In the genomic region with DNA sequence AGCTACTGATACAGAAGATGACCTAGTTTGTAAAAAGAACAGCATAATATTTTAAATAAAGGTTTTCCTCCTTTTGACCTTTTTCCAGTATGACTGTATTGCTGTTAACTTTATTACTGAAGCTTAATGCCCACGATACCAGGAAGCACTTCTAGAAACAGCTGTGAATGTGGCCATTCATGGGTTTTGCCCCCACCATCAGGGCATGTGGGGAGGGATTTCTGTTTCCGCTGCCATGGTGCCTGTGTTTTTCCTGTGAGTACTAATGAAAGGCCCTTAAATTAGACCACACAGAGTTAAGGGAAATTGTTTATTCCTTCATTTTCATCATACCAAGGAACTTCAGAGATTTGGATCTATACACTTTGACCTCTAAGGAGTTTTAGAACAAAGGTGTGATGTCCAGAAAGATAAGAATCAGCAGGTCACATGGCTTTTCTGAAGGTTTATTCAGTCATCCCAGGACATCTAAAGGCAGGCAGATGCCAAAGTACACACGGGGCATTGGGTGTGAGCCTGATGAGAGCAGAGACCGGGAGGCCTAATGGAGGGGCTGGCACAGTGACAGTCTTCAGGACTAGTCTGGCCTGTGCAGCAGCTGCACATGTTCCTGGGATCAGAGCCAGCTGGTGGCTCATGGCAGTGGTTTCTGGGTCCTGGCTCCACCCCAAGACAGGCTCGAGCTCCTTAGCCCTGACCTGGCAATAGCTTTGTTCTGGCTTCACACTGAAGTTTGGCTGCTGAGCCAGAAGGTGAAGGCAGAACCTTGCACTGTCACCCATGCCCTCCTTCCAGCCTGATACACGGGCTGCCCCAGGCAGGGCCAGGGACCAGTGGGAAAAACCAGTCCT, we compare ENCODE assay signal across 8 cellular contexts.
DNase-seq lines count a peak whose midpoint lies in the region; ATAC-seq and TF ChIP-seq lines count a peak whose summit lies in the region.

No MANE protein-coding gene starts in this region.

- no peak for TF ChIP-seq CTCF in suprapubic skin (IDR thresholded peaks at IDR 0.05)
- no peak for TF ChIP-seq CTCF in progenitor cell of endocrine pancreas (IDR thresholded peaks at IDR 0.05; ENCODE audit: unreplicated experiment)

- 22% methylated on average over 5 of the region's 6 CpGs for WGBS in suprapubic skin

- no peaks in the 10 kb centered on the region for H3K9me3 ChIP-seq in suprapubic skin

- H3K27ac ChIP-seq in layer of hippocampus (ENCODE audit: low read depth, low read length) (peak overlapping the region; percentile 60), suprapubic skin (peak overlapping the region; percentile 81)

- no peak for TF ChIP-seq POLR2A in suprapubic skin (IDR thresholded peaks at IDR 0.05)

- no peaks in the 10 kb centered on the region for H3K9me3 Mint-ChIP-seq in progenitor cell of endocrine pancreas (ENCODE audit: low read depth)
- no peaks in the 10 kb centered on the region for H3K9me3 Mint-ChIP-seq in stimulated activated naive B cell treated with anti-CD40 and anti-IgM and Interleukin-4, amounts not matched to agents 10 μg/mL and 1 μg/mL and 100 μg/mL, for 72 hours

- peaks cover 17% of the 10 kb centered on the region for H3K4me1 Mint-ChIP-seq in progenitor cell of endocrine pancreas (ENCODE audit: low read depth)
- peaks cover 39 to 77% of the 10 kb centered on the region in 2 donors for H3K4me1 Mint-ChIP-seq in stimulated activated naive B cell treated with anti-CD40 and anti-IgM and Interleukin-4, amounts not matched to agents 10 μg/mL and 1 μg/mL and 100 μg/mL, for 72 hours

- no peaks in the 10 kb centered on the region for H3K36me3 Mint-ChIP-seq in progenitor cell of endocrine pancreas (ENCODE audit: insufficient read depth)
- H3K36me3 Mint-ChIP-seq in stimulated activated naive B cell treated with anti-CD40 and anti-IgM and Interleukin-4, amounts not matched to agents 10 μg/mL and 1 μg/mL and 100 μg/mL, for 72 hours: no peaks in the 10 kb centered on the region

- peaks cover 48% of the 10 kb centered on the region for H3K4me1 ChIP-seq in suprapubic skin

- DNase-seq in GM04503 (ENCODE audit: low read depth): peak; percentile 81
- DNase-seq in NCI-H460 (ENCODE audit: extremely low read depth, low read depth): peak; percentile 90
- DNase-seq in cerebellum (ENCODE audit: low spot score): peak; percentile 53
- DNase-seq in suprapubic skin (ENCODE audit: low spot score in 2 of 2): peak; percentile 94 to 96
- DNase-seq in progenitor cell of endocrine pancreas (ENCODE audit: low spot score, unreplicated experiment): no peak
- DNase-seq in stimulated activated naive B cell treated with anti-CD40 and anti-IgM and Interleukin-4, amounts not matched to agents 10 μg/mL and 1 μg/mL and 100 μg/mL, for 72 hours: no peak

- H3K27me3 ChIP-seq in layer of hippocampus (ENCODE audit: control insufficient read depth, insufficient read depth, low read length): no peaks in the 10 kb centered on the region
- no peaks in the 10 kb centered on the region for H3K27me3 ChIP-seq in suprapubic skin

- H3K36me3 ChIP-seq in suprapubic skin: no peaks in the 10 kb centered on the region

- peaks cover 9% of the 10 kb centered on the region for H3K27me3 Mint-ChIP-seq in progenitor cell of endocrine pancreas
- H3K27me3 Mint-ChIP-seq in stimulated activated naive B cell treated with anti-CD40 and anti-IgM and Interleukin-4, amounts not matched to agents 10 μg/mL and 1 μg/mL and 100 μg/mL, for 72 hours: no peaks in the 10 kb centered on the region

- no peak for TF ChIP-seq EP300 in suprapubic skin (IDR thresholded peaks at IDR 0.05)

- H3K27ac Mint-ChIP-seq in progenitor cell of endocrine pancreas: no peak overlapping the region
- no peak overlapping the region for H3K27ac Mint-ChIP-seq in stimulated activated naive B cell treated with anti-CD40 and anti-IgM and Interleukin-4, amounts not matched to agents 10 μg/mL and 1 μg/mL and 100 μg/mL, for 72 hours

- H3K4me3 ChIP-seq in suprapubic skin: no peak overlapping the region

- no peak for ATAC-seq in HG02759 (IDR thresholded peaks at IDR 0.05; ENCODE audit: unreplicated experiment)
- no peak for ATAC-seq in stimulated activated naive B cell treated with anti-CD40 and anti-IgM and Interleukin-4, amounts not matched to agents 10 μg/mL and 1 μg/mL and 100 μg/mL, for 72 hours (replicated peaks)

- no peak overlapping the region for H3K4me3 Mint-ChIP-seq in progenitor cell of endocrine pancreas (ENCODE audit: low read depth)
- H3K4me3 Mint-ChIP-seq in stimulated activated naive B cell treated with anti-CD40 and anti-IgM and Interleukin-4, amounts not matched to agents 10 μg/mL and 1 μg/mL and 100 μg/mL, for 72 hours: no peak overlapping the region

Comparison
In these comparisons a context has a peak if more than half of its experiments do, and no peak if none do; other contexts are left out.
1. DNase-seq: peak in GM04503 (single experiment), NCI-H460 (single experiment), cerebellum (single experiment) and suprapubic skin (2 of 2); none in progenitor cell of endocrine pancreas (single experiment) and stimulated activated naive B cell treated with anti-CD40 and anti-IgM and Interleukin-4, amounts not matched to agents 10 μg/mL and 1 μg/mL and 100 μg/mL, for 72 hours (single experiment).